Comparison of ENCODE assay signal across 29 cellular contexts in the genomic region with DNA sequence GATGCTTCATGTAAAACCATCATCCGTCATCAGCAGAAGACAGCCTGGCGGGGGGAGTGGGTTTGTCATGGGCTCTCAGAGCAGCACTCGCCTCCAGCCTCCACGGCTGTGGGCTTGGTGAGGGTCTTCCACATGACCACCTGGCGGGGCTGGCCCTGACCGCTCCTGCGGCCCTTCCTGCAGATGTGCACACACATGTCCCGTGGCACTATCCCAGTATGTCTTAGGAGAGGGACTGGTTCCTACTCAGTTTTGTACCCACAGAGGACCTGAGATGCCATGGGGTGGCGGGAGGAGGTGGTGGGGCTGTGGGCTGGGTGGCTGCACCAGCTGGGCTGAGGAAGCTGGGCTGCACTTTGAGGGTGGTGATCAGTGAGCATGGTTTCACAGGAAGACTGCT. TPM values are rescaled to one million over a fixed set of nuclear protein-coding genes. Genes with fewer than 3 reads are reported as not detected.
DNase-seq lines count a peak whose midpoint lies in the region; ATAC-seq, FAIRE-seq and TF ChIP-seq lines count a peak whose summit lies in the region.
"Had no signal": no experiment of that assay in that cellular context is flagged by ENCODE, and none has a peak within 500 bp of the region (broad histone marks: within the 10 kb centered on the region; RNA-seq: fewer than 3 reads in every experiment).

No MANE protein-coding gene starts in this region.

- no peak overlapping the region for H2AFZ ChIP-seq in SK-N-SH (ENCODE audit: low read depth)
- no peak overlapping the region for H2AFZ ChIP-seq in HCT116 (ENCODE audit: low read depth, low read length, poor library complexity, severe bottlenecking)

- WGBS in SK-N-SH (ENCODE audit: low lambda C conversion rate): 100% methylated on average over 4 of the region's 9 CpGs
- 98% methylated on average over 4 of the region's 9 CpGs for WGBS in A549 (ENCODE audit: missing lambda C conversion rate)

- POLR2A ChIA-PET in SK-N-SH (lab: Yijun Ruan, JAX): no interaction called here
- POLR2A ChIA-PET in A549 (lab: Yijun Ruan, JAX): interaction anchor here (0.8 to 1.0 kb wide), 2 partner anchors 28 kb away, joined by 3 read pairs; a partner anchor contains a TSS
- POLR2A ChIA-PET in HCT116 (lab: Charles Lee): no interaction called here

- CTCF ChIA-PET in SK-N-SH (lab: Yijun Ruan, JAX) (no interaction called here), A549 (lab: Yijun Ruan, JAX) (interaction anchor here (0.9 kb wide), 1 partner anchor 8 kb away, joined by 3 read pairs; no protein-coding TSS in a partner anchor), HCT116 (lab: Charles Lee) (no interaction called here)

- no peak for DNase-seq in SK-N-SH
- DNase-seq in A549 (ENCODE audit: low read depth in 1 of 2, low spot score in 1 of 2): no peak
- no peak for DNase-seq in HCT116 (ENCODE audit: low read depth, low spot score)
- DNase-seq in left lobe of liver (ENCODE audit: low spot score): peak; percentile 40
- DNase-seq in HuH-7 (ENCODE audit: low spot score): no peak
- DNase-seq in SKM-1 treated with dmso at 0.1 percent for 144 hours (lab: John Stamatoyannopoulos, UW; ENCODE audit: unreplicated experiment): no peak
- no peak for DNase-seq in amniotic stem cell (lab: John Stamatoyannopoulos, UW)
- DNase-seq: Caco-2; CD4-positive, alpha-beta memory T cell; Karpas-422; MV-4-11; NCI-H1694; NCI-H2081; NCI-H2171; NCI-H345; NCI-H524; NCI-H774; Peyer's patch; SW 1271 had no signal

- no peak for TF ChIP-seq RAD21 in SK-N-SH (IDR thresholded peaks at IDR 0.05; ENCODE audit: low read length)
- TF ChIP-seq RAD21 in A549 (conservative IDR thresholded peaks at IDR 0.05 in 1 of 2, IDR thresholded peaks at IDR 0.05 in 1 of 2): no peak
- no peak for TF ChIP-seq RAD21 in HCT116 (IDR thresholded peaks at IDR 0.05; ENCODE audit: low read depth)

- RAD21 ChIA-PET in HCT116 (lab: Charles Lee; ENCODE audit: low non-redundant PET in 1 of 2, low total read pairs in 2 of 2, uncharacterized antibody in 2 of 2, unreplicated experiment in 2 of 2): no interaction called here

- intact Hi-C loops in HCT116 (cut with micrococcal nuclease): no loop called here

- H3K4me2 ChIP-seq in SK-N-SH: no peak overlapping the region
- no peak overlapping the region for H3K4me2 ChIP-seq in A549
- H3K4me2 ChIP-seq in HCT116 (ENCODE audit: low read length): no peak overlapping the region
- H3K4me2 ChIP-seq: BLaER1 treated with 17β-estradiol and CSF1 and Interleukin-3, amounts not matched to agents 10 nM and 100 nM had no signal

- no TSS peak for BruUV-seq in HCT116 (replicated peaks; lab: Mats Ljungman, UMichigan)

- no peaks in the 10 kb centered on the region for H3K27me3 ChIP-seq in SK-N-SH (ENCODE audit: insufficient read depth)
- no peaks in the 10 kb centered on the region for H3K27me3 ChIP-seq in HCT116 (ENCODE audit: insufficient read depth, low read length)
- H3K27me3 ChIP-seq: BLaER1 treated with 17β-estradiol and CSF1 and Interleukin-3, amounts not matched to agents 10 nM and 100 nM; Peyer's patch; SJSA1 had no signal

- H4K20me1 ChIP-seq in SK-N-SH (ENCODE audit: insufficient read depth) (no peaks in the 10 kb centered on the region), HCT116 (ENCODE audit: insufficient read depth) (no peaks in the 10 kb centered on the region)

- no peak for FAIRE-seq in A549 (lab: Jason Lieb, UNC)
- FAIRE-seq: GM18507, HTR-8/SVneo had no signal

- no peaks in the 10 kb centered on the region for H3K4me1 ChIP-seq in SK-N-SH (ENCODE audit: control insufficient read depth in 1 of 2, insufficient read depth in 2 of 2, low read depth in 1 of 2, low read length in 1 of 2)
- H3K4me1 ChIP-seq in A549: no peaks in the 10 kb centered on the region
- H3K4me1 ChIP-seq in HCT116 (ENCODE audit: control insufficient read depth in 1 of 2, insufficient read depth in 2 of 2, low read length in 2 of 2): no peaks in the 10 kb centered on the region
- H3K4me1 ChIP-seq: BLaER1 treated with 17β-estradiol and CSF1 and Interleukin-3, amounts not matched to agents 10 nM and 100 nM; Caco-2; HAP-1; Peyer's patch; SJSA1 had no signal

- peaks cover 10% of the 10 kb centered on the region for H3F3A ChIP-seq in SK-N-SH (replicated peaks; ENCODE audit: insufficient read depth)

- H3K9me2 ChIP-seq in SK-N-SH: no peaks in the 10 kb centered on the region
- H3K9me2 ChIP-seq in HCT116 (ENCODE audit: insufficient read depth): no peaks in the 10 kb centered on the region

- peak; percentile 19 for ATAC-seq in SK-N-SH treated with all-trans-retinoic acid at 6 μM for 48 hours
- peak; percentile 25 to 32; a peak in 5 of 6 replicates for ATAC-seq in A549
- ATAC-seq in HCT116: peak; percentile 8; the same call in 1 of the 2 replicates
- no peak for ATAC-seq in left lobe of liver

- no peak for TF ChIP-seq EP300 in SK-N-SH (IDR thresholded peaks at IDR 0.05; ENCODE audit: borderline replicate concordance in 1 of 2, low read depth in 1 of 2, low read length in 1 of 2)
- no peak for TF ChIP-seq EP300 in A549 (IDR thresholded peaks at IDR 0.05)

- H3K27ac ChIP-seq in SK-N-SH (ENCODE audit: low read depth in 2 of 2, low read length in 1 of 2): no peak overlapping the region
- H3K27ac ChIP-seq in A549: no peak overlapping the region
- H3K27ac ChIP-seq in HCT116 (ENCODE audit: low read depth, low read length): no peak overlapping the region
- H3K27ac ChIP-seq: 22Rv1; BLaER1 treated with 17β-estradiol and CSF1 and Interleukin-3, amounts not matched to agents 10 nM and 100 nM; Peyer's patch; SJSA1 had no signal

- no peak overlapping the region for H3K4me3 ChIP-seq in SK-N-SH (ENCODE audit: low read depth in 2 of 2, low read length in 1 of 2)
- no peak overlapping the region for H3K4me3 ChIP-seq in A549
- no peak overlapping the region for H3K4me3 ChIP-seq in HCT116 (replicated peaks in 1 of 2; ENCODE audit: low read depth in 1 of 2, low read length in 2 of 2)
- H3K4me3 ChIP-seq: BLaER1 treated with 17β-estradiol and CSF1 and Interleukin-3, amounts not matched to agents 10 nM and 100 nM; HAP-1; Peyer's patch; SJSA1 had no signal

- H3K9ac ChIP-seq in SK-N-SH (no peak overlapping the region), HCT116 (ENCODE audit: low read length) (no peak overlapping the region)
- H3K9ac ChIP-seq: BLaER1 treated with 17β-estradiol and CSF1 and Interleukin-3, amounts not matched to agents 10 nM and 100 nM had no signal

- TF ChIP-seq CTCF in SK-N-SH (IDR thresholded peaks at IDR 0.05) (no peak), A549 (IDR thresholded peaks at IDR 0.05) (no peak), HCT116 (IDR thresholded peaks at IDR 0.05 in 2 of 3, conservative IDR thresholded peaks at IDR 0.05 in 1 of 3; ENCODE audit: borderline replicate concordance in 1 of 3, insufficient read depth in 1 of 3, low read depth in 2 of 3, low read length in 2 of 3) (no peak)

- TF ChIP-seq POLR2A in A549 (IDR thresholded peaks at IDR 0.05; ENCODE audit: low read length) (no peak), HCT116 (IDR thresholded peaks at IDR 0.05; ENCODE audit: borderline replicate concordance, extremely low read depth, insufficient read depth, insufficient read length) (no peak)

- H3K79me2 ChIP-seq in SK-N-SH (ENCODE audit: insufficient read depth): no peaks in the 10 kb centered on the region
- H3K79me2 ChIP-seq in HCT116 (ENCODE audit: insufficient read depth, low read length): peaks cover 4% of the 10 kb centered on the region; the same call in 1 of the 2 replicates

- H3K36me3 ChIP-seq in SK-N-SH (replicated peaks in 1 of 2; ENCODE audit: control insufficient read depth in 1 of 2, insufficient read depth in 2 of 2, low read length in 1 of 2) (peaks cover 23 to 34% of the 10 kb centered on the region in 2 experiments), HCT116 (ENCODE audit: control insufficient read depth in 1 of 2, insufficient read depth in 2 of 2, low read length in 2 of 2) (peaks cover 22 to 31% of the 10 kb centered on the region in 2 experiments)

- H3K9me3 ChIP-seq in SK-N-SH (no peaks in the 10 kb centered on the region), A549 (no peaks in the 10 kb centered on the region), HCT116 (ENCODE audit: control insufficient read depth in 1 of 2, insufficient read depth in 1 of 2, low read depth in 1 of 2, low read length in 2 of 2) (no peaks in the 10 kb centered on the region)
- H3K9me3 ChIP-seq: BLaER1 treated with 17β-estradiol and CSF1 and Interleukin-3, amounts not matched to agents 10 nM and 100 nM; Caco-2; HAP-1; Peyer's patch; SJSA1 had no signal

RNA-seq across cellular contexts. Expression of a gene that starts 4.7 kb away (rescaled TPM):
- not detected in 2 replicates for polyA plus RNA-seq in SK-N-SH (2012; rRNA removed)
- not detected in 2 replicates for polyA plus RNA-seq in SK-N-SH (2012; cell fraction: cytosol; rRNA removed)
- polyA plus RNA-seq in SK-N-SH (2012; cell fraction: nucleus; rRNA removed): not detected in 2 replicates
- not detected in 2 replicates for polyA plus RNA-seq in A549 (2011; rRNA removed)
- polyA plus RNA-seq in A549 (2012; cell fraction: cytosol; rRNA removed): not detected in 2 replicates
- not detected in 2 replicates for polyA plus RNA-seq in A549 (2012; cell fraction: nucleus; rRNA removed)
- not detected in 3 replicates for polyA plus RNA-seq in A549 (2017; fragmentation: RNase III; extraction: RNeasy Plus Mini Kit Qiagen cat#74134 plus additional on column Dnase treatment)
- not detected in 2 replicates for polyA minus RNA-seq in A549 (2011; rRNA and poly(A)+ RNA removed)
- total RNA-seq in HCT116 (2021; ENCODE audit: unreplicated experiment): not detected
- polyA plus RNA-seq in HCT116 (2012): not detected in 2 replicates
- total RNA-seq in left lobe of liver: not detected
- total RNA-seq: Caco-2; CD4-positive, alpha-beta memory T cell; G401; M059J; Peyer's patch; SJSA1 had no signal
- polyA plus RNA-seq: CD4-positive, alpha-beta memory T cell; IgD-negative memory B cell had no signal

RNA-seq across cellular contexts. Expression of a gene that starts 28.0 kb away (rescaled TPM):
- polyA plus RNA-seq in SK-N-SH (2012; rRNA removed) (15.9 and 19.6 TPM in 2 replicates), A549 (2011; rRNA removed) (38.2 and 55.8 TPM in 2 replicates), A549 (2017; fragmentation: RNase III; extraction: RNeasy Plus Mini Kit Qiagen cat#74134 plus additional on column Dnase treatment) (42.4 to 65.0 TPM (median 57.1 TPM) in 3 replicates)
- polyA plus RNA-seq in SK-N-SH (2012; cell fraction: cytosol; rRNA removed): 19.1 and 24.8 TPM in 2 replicates
- 25.6 and 42.1 TPM in 2 replicates for polyA plus RNA-seq in SK-N-SH (2012; cell fraction: nucleus; rRNA removed)
- polyA plus RNA-seq in A549 (2012; cell fraction: cytosol; rRNA removed): 20.4 and 20.7 TPM in 2 replicates
- polyA plus RNA-seq in A549 (2012; cell fraction: nucleus; rRNA removed): 14.8 and 25.5 TPM in 2 replicates
- 14.8 and 15.1 TPM in 2 replicates for polyA minus RNA-seq in A549 (2011; rRNA and poly(A)+ RNA removed)
- total RNA-seq in HCT116 (2021; ENCODE audit: unreplicated experiment) (37.8 TPM), left lobe of liver (22.7 TPM)
- 25.3 and 27.4 TPM in 2 replicates for polyA plus RNA-seq in HCT116 (2012)

RNA-seq across cellular contexts. Expression of a gene that starts 32.7 kb away (rescaled TPM):
- 36.6 and 41.2 TPM in 2 replicates for polyA plus RNA-seq in SK-N-SH (2012; rRNA removed)
- 46.1 and 69.3 TPM in 2 replicates for polyA plus RNA-seq in SK-N-SH (2012; cell fraction: cytosol; rRNA removed)
- polyA plus RNA-seq in SK-N-SH (2012; cell fraction: nucleus; rRNA removed): 102 and 110 TPM in 2 replicates
- polyA plus RNA-seq in A549 (2011; rRNA removed): 60.7 and 104 TPM in 2 replicates
- 28.3 and 43.8 TPM in 2 replicates for polyA plus RNA-seq in A549 (2012; cell fraction: cytosol; rRNA removed)
- 41.6 and 66.0 TPM in 2 replicates for polyA plus RNA-seq in A549 (2012; cell fraction: nucleus; rRNA removed)
- polyA plus RNA-seq in A549 (2017; fragmentation: RNase III; extraction: RNeasy Plus Mini Kit Qiagen cat#74134 plus additional on column Dnase treatment): 67.8 to 79.5 TPM (median 75.2 TPM) in 3 replicates
- 60.5 and 73.4 TPM in 2 replicates for polyA minus RNA-seq in A549 (2011; rRNA and poly(A)+ RNA removed)
- 111 TPM for total RNA-seq in HCT116 (2021; ENCODE audit: unreplicated experiment)
- polyA plus RNA-seq in HCT116 (2012): 41.8 and 49.2 TPM in 2 replicates
- total RNA-seq in left lobe of liver: 9.3 TPM

RNA-seq across cellular contexts. Expression of a gene that starts 35.2 kb away (rescaled TPM):
- polyA plus RNA-seq in SK-N-SH (2012; rRNA removed): 11.9 and 13.4 TPM in 2 replicates
- polyA plus RNA-seq in SK-N-SH (2012; cell fraction: cytosol; rRNA removed): 9.4 and 10.7 TPM in 2 replicates
- polyA plus RNA-seq in SK-N-SH (2012; cell fraction: nucleus; rRNA removed): 23.5 and 27.6 TPM in 2 replicates
- polyA plus RNA-seq in A549 (2011; rRNA removed): 7.1 and 7.3 TPM in 2 replicates
- polyA plus RNA-seq in A549 (2012; cell fraction: cytosol; rRNA removed): 5.0 and 5.4 TPM in 2 replicates
- polyA plus RNA-seq in A549 (2012; cell fraction: nucleus; rRNA removed): 11.0 and 12.9 TPM in 2 replicates
- 5.6 to 6.2 TPM (median 5.9 TPM) in 3 replicates for polyA plus RNA-seq in A549 (2017; fragmentation: RNase III; extraction: RNeasy Plus Mini Kit Qiagen cat#74134 plus additional on column Dnase treatment)
- polyA minus RNA-seq in A549 (2011; rRNA and poly(A)+ RNA removed): 18.1 and 20.0 TPM in 2 replicates
- 9.1 TPM for total RNA-seq in HCT116 (2021; ENCODE audit: unreplicated experiment)
- 5.7 and 6.4 TPM in 2 replicates for polyA plus RNA-seq in HCT116 (2012)
- total RNA-seq in left lobe of liver: 8.5 TPM

Comparison
In these comparisons a context has a peak if more than half of its experiments do, and no peak if none do; other contexts are left out.
1. RNA of a gene that starts 32.7 kb away (total RNA-seq): 111 TPM in HCT116 (single experiment); 9.3 TPM in left lobe of liver (single experiment); every median in the first group is over 10 times any median in the second.